ENCODE assay signal across 22 cellular contexts in genomic region chr7:55575098-55575497, GRCh38. TPM values are rescaled to one million over a fixed set of nuclear protein-coding genes. Genes with fewer than 3 reads are reported as not detected.
DNase-seq lines count a peak whose midpoint lies in the region; ATAC-seq, FAIRE-seq and TF ChIP-seq lines count a peak whose summit lies in the region.
"Had no signal": no experiment of that assay in that cellular context is flagged by ENCODE, and none has a peak within 500 bp of the region (broad histone marks: within the 10 kb centered on the region; RNA-seq: fewer than 3 reads in every experiment).

No MANE protein-coding gene starts in this region.

- ATAC-seq in activated CD8-positive, alpha-beta memory T cell treated with anti-CD3 and anti-CD28 coated beads, Interleukin-2, amount 10 ng/mL, durations not matched to agents 7 days and 5 days: no peak
- ATAC-seq in psoas muscle: no peak
- ATAC-seq: A549, GM23338 had no signal

- no peaks in the 10 kb centered on the region for H3K27me3 ChIP-seq in CD4-positive, alpha-beta memory T cell (ENCODE audit: insufficient read depth, low read length)
- H3K27me3 ChIP-seq in astrocyte (ENCODE audit: insufficient read depth, low read length) (no peaks in the 10 kb centered on the region), psoas muscle (ENCODE audit: insufficient read depth in 3 of 3, low read length in 2 of 3) (no peaks in the 10 kb centered on the region)

- H3K36me3 Mint-ChIP-seq in activated CD8-positive, alpha-beta memory T cell treated with anti-CD3 and anti-CD28 coated beads, Interleukin-2, amount 10 ng/mL, durations not matched to agents 7 days and 5 days: peaks cover 2% of the 10 kb centered on the region
- H3K36me3 Mint-ChIP-seq in CD4-positive, alpha-beta memory T cell: peaks cover 0 to 14% of the 10 kb centered on the region in 2 donors
- no peaks in the 10 kb centered on the region for H3K36me3 Mint-ChIP-seq in astrocyte (ENCODE audit: low read depth, unreplicated experiment)

- peaks cover 4% of the 10 kb centered on the region for H3K27me3 Mint-ChIP-seq in activated CD8-positive, alpha-beta memory T cell treated with anti-CD3 and anti-CD28 coated beads, Interleukin-2, amount 10 ng/mL, durations not matched to agents 7 days and 5 days
- no peaks in the 10 kb centered on the region for H3K27me3 Mint-ChIP-seq in CD4-positive, alpha-beta memory T cell
- peaks cover 10% of the 10 kb centered on the region for H3K27me3 Mint-ChIP-seq in astrocyte (ENCODE audit: low read depth, unreplicated experiment)

- H2AFZ ChIP-seq in astrocyte (ENCODE audit: low read depth, low read length): no peak overlapping the region
- no peak overlapping the region for H2AFZ ChIP-seq in OCI-LY7 (ENCODE audit: low read length)
- H2AFZ ChIP-seq: GM23338, PC-9 had no signal

- TF ChIP-seq CTCF in astrocyte (IDR thresholded peaks at IDR 0.05; ENCODE audit: insufficient read depth, low read depth, low read length): no peak
- no peak for TF ChIP-seq CTCF in psoas muscle (IDR thresholded peaks at IDR 0.05)
- no peak for TF ChIP-seq CTCF in OCI-LY7 (conservative IDR thresholded peaks at IDR 0.05; ENCODE audit: low read length)

- peak; percentile 3 for DNase-seq in activated CD8-positive, alpha-beta memory T cell treated with anti-CD3 and anti-CD28 coated beads, Interleukin-2, amount 10 ng/mL, durations not matched to agents 7 days and 5 days
- no peak for DNase-seq in activated CD8-positive, alpha-beta memory T cell treated with anti-CD3 and anti-CD28 coated beads, Interleukin-2, amount 50 U/mL, for 48 hours
- DNase-seq in CD4-positive, alpha-beta memory T cell: no peak
- DNase-seq in astrocyte (ENCODE audit: low read depth) (no peak), psoas muscle (no peak), NCI-H2107 treated with DMSO at 0.1 percent for 48 hours (lab: John Stamatoyannopoulos, UW; ENCODE audit: unreplicated experiment) (no peak), OCI-LY7 (ENCODE audit: low spot score) (no peak)
- DNase-seq: CD8-positive, alpha-beta memory T cell; DMS53; EL; HCEC 1CT; MV-4-11; NCI-H1417; NCI-H187; NCI-H2107; NCI-H226; NCI-H524; PC-9 had no signal

- no peak overlapping the region for H3K27ac Mint-ChIP-seq in activated CD8-positive, alpha-beta memory T cell treated with anti-CD3 and anti-CD28 coated beads, Interleukin-2, amount 10 ng/mL, durations not matched to agents 7 days and 5 days
- peak overlapping the region in 6 of 7 donors; percentile 31 to 89 (median 42) for H3K27ac Mint-ChIP-seq in CD4-positive, alpha-beta memory T cell
- H3K27ac Mint-ChIP-seq in astrocyte (ENCODE audit: unreplicated experiment): peak overlapping the region; percentile 73
- H3K27ac Mint-ChIP-seq: GM23338 had no signal

- no peak overlapping the region for H3K9ac ChIP-seq in astrocyte (ENCODE audit: low read length)

- H3K4me3 Mint-ChIP-seq in activated CD8-positive, alpha-beta memory T cell treated with anti-CD3 and anti-CD28 coated beads, Interleukin-2, amount 10 ng/mL, durations not matched to agents 7 days and 5 days: no peak overlapping the region
- H3K4me3 Mint-ChIP-seq in CD4-positive, alpha-beta memory T cell: no peak overlapping the region
- no peak overlapping the region for H3K4me3 Mint-ChIP-seq in astrocyte (ENCODE audit: unreplicated experiment)
- H3K4me3 Mint-ChIP-seq: GM23338 had no signal

- H3K9me2 ChIP-seq in OCI-LY7 (ENCODE audit: insufficient read depth, low read length): no peaks in the 10 kb centered on the region

- H3K4me2 ChIP-seq in astrocyte (ENCODE audit: low read length) (no peak overlapping the region), OCI-LY7 (ENCODE audit: low read length) (no peak overlapping the region)
- H3K4me2 ChIP-seq: A549, PC-9 had no signal

- H3K27ac ChIP-seq in CD4-positive, alpha-beta memory T cell (ENCODE audit: low read depth, low read length): no peak overlapping the region
- H3K27ac ChIP-seq in astrocyte (ENCODE audit: low read depth, low read length) (no peak overlapping the region), psoas muscle (peak overlapping the region; percentile 91), OCI-LY7 (ENCODE audit: low read depth, low read length, poor library complexity, severe bottlenecking) (no peak overlapping the region)
- H3K27ac ChIP-seq: PC-9 had no signal

- no peaks in the 10 kb centered on the region for H3K36me3 ChIP-seq in CD4-positive, alpha-beta memory T cell (ENCODE audit: insufficient read depth, low read length)
- H3K36me3 ChIP-seq in astrocyte (ENCODE audit: insufficient read depth, low read length): no peaks in the 10 kb centered on the region
- H3K36me3 ChIP-seq in psoas muscle (ENCODE audit: insufficient read depth in 1 of 2, low read depth in 1 of 2): no peaks in the 10 kb centered on the region
- no peaks in the 10 kb centered on the region for H3K36me3 ChIP-seq in OCI-LY7 (ENCODE audit: insufficient read depth, low read length)

- H3K4me1 ChIP-seq in CD4-positive, alpha-beta memory T cell (ENCODE audit: insufficient read depth, low read length): peaks cover 30% of the 10 kb centered on the region
- H3K4me1 ChIP-seq in astrocyte (ENCODE audit: insufficient read depth, low read length): peaks cover 26% of the 10 kb centered on the region
- peaks cover 30% of the 10 kb centered on the region for H3K4me1 ChIP-seq in psoas muscle
- peaks cover 25% of the 10 kb centered on the region for H3K4me1 ChIP-seq in OCI-LY7 (ENCODE audit: insufficient read depth, low read length, poor library complexity, severe bottlenecking)

- FAIRE-seq in astrocyte (lab: Jason Lieb, UNC): no peak
- FAIRE-seq: A549, GM12891, HTR-8/SVneo had no signal

- POLR2A ChIA-PET in CD4-positive, alpha-beta memory T cell (lab: Charles Lee; ENCODE audit: partially characterized antibody): interaction anchor here (1.2 to 8.7 kb wide), 3 partner anchors 28 to 102 kb away, joined by 3 to 95 read pairs (median 5); no protein-coding TSS in a partner anchor
- POLR2A ChIA-PET in OCI-LY7 (lab: Charles Lee): interaction anchor here (0.6 kb wide), 1 partner anchor 34 kb away, joined by 3 read pairs; no protein-coding TSS in a partner anchor

- no peak overlapping the region for H3K4me3 ChIP-seq in CD4-positive, alpha-beta memory T cell (ENCODE audit: low read length in 2 of 2)
- no peak overlapping the region for H3K4me3 ChIP-seq in astrocyte (ENCODE audit: insufficient read depth, low read depth, low read length)
- H3K4me3 ChIP-seq in psoas muscle: no peak overlapping the region
- H3K4me3 ChIP-seq in OCI-LY7 (ENCODE audit: low read depth, low read length, poor library complexity, severe bottlenecking): no peak overlapping the region
- H3K4me3 ChIP-seq: A549, GM23338, PC-9 had no signal

- CTCF ChIA-PET in activated CD8-positive, alpha-beta memory T cell treated with anti-CD3 and anti-CD28 coated beads, Interleukin-2, amount 10 ng/mL, durations not matched to agents 7 days and 5 days (lab: Charles Lee): interaction anchor here (6.0 kb wide), 1 partner anchor 41 kb away, joined by 33 read pairs; no protein-coding TSS in a partner anchor
- CTCF ChIA-PET in CD4-positive, alpha-beta memory T cell (lab: Charles Lee; ENCODE audit: partially characterized antibody): interaction anchor here (1.4 to 3.4 kb wide), 5 partner anchors 9 to 143 kb away, joined by 3 to 22 read pairs (median 8); no protein-coding TSS in a partner anchor
- CTCF ChIA-PET in OCI-LY7 (lab: Charles Lee; ENCODE audit: unreplicated experiment): interaction anchor here (0.6 to 0.7 kb wide), 2 partner anchors 14 to 71 kb away, joined by 3 to 4 read pairs; no protein-coding TSS in a partner anchor

- peaks cover 19% of the 10 kb centered on the region for H3K79me2 ChIP-seq in astrocyte (ENCODE audit: insufficient read depth, low read length)
- H3K79me2 ChIP-seq in OCI-LY7 (ENCODE audit: insufficient read depth, low read depth, low read length): peaks cover 19% of the 10 kb centered on the region; the same call in 1 of the 2 replicates

- intact Hi-C loops in CD4-positive, alpha-beta memory T cell (cut with micrococcal nuclease): loop anchor here (10.0 kb wide), 1 partner anchor 820 kb away; the partner anchor contains the start of gene SEC61G
- intact Hi-C loops in psoas muscle (cut with DNase I) (no loop called here), OCI-LY7 (cut with micrococcal nuclease; ENCODE audit: unreplicated experiment) (loop anchor here (10.0 kb wide), 1 partner anchor 330 kb away; no protein-coding TSS in a partner anchor)

- WGBS in psoas muscle, 3 donors: 66 to 73% (median 70%) methylated on average over 9 of the region's 9 CpGs

- peaks cover 34% of the 10 kb centered on the region for H3K4me1 Mint-ChIP-seq in activated CD8-positive, alpha-beta memory T cell treated with anti-CD3 and anti-CD28 coated beads, Interleukin-2, amount 10 ng/mL, durations not matched to agents 7 days and 5 days
- H3K4me1 Mint-ChIP-seq in CD4-positive, alpha-beta memory T cell: peaks cover 26 to 47% (median 34%) of the 10 kb centered on the region in 4 donors
- peaks cover 18% of the 10 kb centered on the region for H3K4me1 Mint-ChIP-seq in astrocyte (ENCODE audit: low read depth, unreplicated experiment)

- no peaks in the 10 kb centered on the region for H3K9me3 ChIP-seq in CD4-positive, alpha-beta memory T cell (ENCODE audit: control insufficient read depth in 1 of 2, low read length in 2 of 2)
- H3K9me3 ChIP-seq in astrocyte (ENCODE audit: insufficient read depth, low read depth, low read length): no peaks in the 10 kb centered on the region
- no peaks in the 10 kb centered on the region for H3K9me3 ChIP-seq in psoas muscle
- no peaks in the 10 kb centered on the region for H3K9me3 ChIP-seq in OCI-LY7 (ENCODE audit: low read length)
- H3K9me3 ChIP-seq: A549 had no signal

- no peaks in the 10 kb centered on the region for H3K9me3 Mint-ChIP-seq in activated CD8-positive, alpha-beta memory T cell treated with anti-CD3 and anti-CD28 coated beads, Interleukin-2, amount 10 ng/mL, durations not matched to agents 7 days and 5 days (ENCODE audit: low read depth)
- H3K9me3 Mint-ChIP-seq in CD4-positive, alpha-beta memory T cell: peaks cover 0 to 2% (median 0%) of the 10 kb centered on the region in 8 donors
- peaks cover 2% of the 10 kb centered on the region for H3K9me3 Mint-ChIP-seq in astrocyte (ENCODE audit: unreplicated experiment)
- H3K9me3 Mint-ChIP-seq: CD8-positive, alpha-beta memory T cell; GM23338 had no signal

- no TSS peak for BruUV-seq in OCI-LY7 (replicated peaks; lab: Mats Ljungman, UMichigan)

- no peaks in the 10 kb centered on the region for H4K20me1 ChIP-seq in astrocyte (ENCODE audit: insufficient read depth, low read length)
- H4K20me1 ChIP-seq in OCI-LY7 (ENCODE audit: insufficient read depth, low read length): 0 out of 2 replicates have a peak, but pooled peaks cover 3% of the 10 kb centered on the region

RNA-seq across cellular contexts. Expression of gene VOPP1, which starts 2.8 kb away (rescaled TPM):
- total RNA-seq in activated CD8-positive, alpha-beta memory T cell treated with anti-CD3 and anti-CD28 coated beads, Interleukin-2, amount 10 ng/mL, durations not matched to agents 7 days and 5 days: 10 to 100 TPM; 42.3 to 67.3 TPM
- total RNA-seq in CD4-positive, alpha-beta memory T cell: 10 to 100 TPM; 91.0 to 98.7 TPM
- 10 to 100 TPM; 43.0 to 90.4 TPM for polyA plus RNA-seq in CD4-positive, alpha-beta memory T cell
- 111 and 133 TPM in 2 replicates for total RNA-seq in astrocyte
- total RNA-seq in psoas muscle: 10 to 100 TPM; 21.6 to 31.9 (median 30.5) TPM
- polyA plus RNA-seq in psoas muscle: 10 to 100 TPM; 16.3 to 45.7 (median 19.5) TPM
- 66.9 and 68.8 TPM in 2 replicates for total RNA-seq in OCI-LY7 (2014; rRNA removed; shearing (Covaris generic))
- 72.1 and 73.9 TPM in 2 replicates for total RNA-seq in OCI-LY7 (2022)

Comparison
In these comparisons a context has a peak if more than half of its experiments do, and no peak if none do; other contexts are left out.
1. intact Hi-C loops: an anchor here in CD4-positive, alpha-beta memory T cell (10.0 kb wide) and OCI-LY7 (10.0 kb wide); none called in psoas muscle.